Comparison of ENCODE assay signal across 8 cellular contexts in genomic region chr6:710601-711571, GRCh38. TPM values are rescaled to one million over a fixed set of nuclear protein-coding genes. Genes with fewer than 3 reads are reported as not detected.
DNase-seq lines count a peak whose midpoint lies in the region; ATAC-seq and TF ChIP-seq lines count a peak whose summit lies in the region.

No MANE protein-coding gene starts in this region.

- TF ChIP-seq CTCF in brain (conservative IDR thresholded peaks at IDR 0.05) = no peak

- no peaks in the 10 kb centered on the region for H3K36me3 Mint-ChIP-seq in T-helper 2 cell treated with Interferon-gamma antibody and Interleukin-4, amounts not matched to agents 5 μg/mL and 100 μg/mL, for 36 hours (ENCODE audit: low read depth)
- H3K36me3 Mint-ChIP-seq in brain = no peaks in the 10 kb centered on the region

- peak; percentile 71 for DNase-seq in COR-L47 (lab: John Stamatoyannopoulos, UW)
- peak; percentile 57 for DNase-seq in T-helper 2 cell treated with Interferon-gamma antibody and Interleukin-4, amounts not matched to agents 5 μg/mL and 100 μg/mL, for 36 hours (ENCODE audit: low spot score)
- DNase-seq in NCI-H1105 (lab: John Stamatoyannopoulos, UW) = no peak

- H3K9me3 ChIP-seq in iPS-18c (ENCODE audit: control insufficient read depth, insufficient read depth, low read length) = no peaks in the 10 kb centered on the region
- H3K9me3 ChIP-seq in skeletal muscle satellite cell (replicated peaks; ENCODE audit: low read length) = no peaks in the 10 kb centered on the region

- peak overlapping the region; percentile 99 for H3K4me3 Mint-ChIP-seq in T-helper 2 cell treated with Interferon-gamma antibody and Interleukin-4, amounts not matched to agents 5 μg/mL and 100 μg/mL, for 36 hours
- peak overlapping the region; percentile 82 to 89 (median 88) for H3K4me3 Mint-ChIP-seq in brain

- peaks cover 7% of the 10 kb centered on the region for H3K4me1 ChIP-seq in skeletal muscle satellite cell (ENCODE audit: control insufficient read depth, insufficient read depth, low read length)

- H3K27ac Mint-ChIP-seq in T-helper 2 cell treated with Interferon-gamma antibody and Interleukin-4, amounts not matched to agents 5 μg/mL and 100 μg/mL, for 36 hours = peak overlapping the region; percentile 99
- H3K27ac Mint-ChIP-seq in brain = peak overlapping the region; percentile 60 to 90 (median 67)

- peak overlapping the region; percentile 92 for H3K4me2 ChIP-seq in skeletal muscle satellite cell (ENCODE audit: low read length)

- H3K4me3 ChIP-seq in iPS-18c (ENCODE audit: insufficient read depth, low read depth, low read length) = peak overlapping the region; percentile 58
- peak overlapping the region; percentile 72 for H3K4me3 ChIP-seq in skeletal muscle satellite cell (ENCODE audit: low read length)

- H3K27me3 Mint-ChIP-seq in T-helper 2 cell treated with Interferon-gamma antibody and Interleukin-4, amounts not matched to agents 5 μg/mL and 100 μg/mL, for 36 hours (ENCODE audit: low read depth) = peaks cover 4% of the 10 kb centered on the region
- H3K27me3 Mint-ChIP-seq in brain = peaks cover 28% of the 10 kb centered on the region

- H3K36me3 ChIP-seq in skeletal muscle satellite cell (ENCODE audit: insufficient read depth, low read length) = no peaks in the 10 kb centered on the region

- peak; percentile 82 for ATAC-seq in GM19452 (IDR thresholded peaks at IDR 0.05; ENCODE audit: unreplicated experiment)
- peak; percentile 87 for ATAC-seq in HG03571 (IDR thresholded peaks at IDR 0.05; ENCODE audit: unreplicated experiment)

- H3K27me3 ChIP-seq in skeletal muscle satellite cell (ENCODE audit: control insufficient read depth, insufficient read depth, low read length) = peaks cover 4% of the 10 kb centered on the region

- peak overlapping the region; percentile 78 for H3K9ac ChIP-seq in skeletal muscle satellite cell (ENCODE audit: low read depth, low read length)

- no peaks in the 10 kb centered on the region for H3K9me3 Mint-ChIP-seq in T-helper 2 cell treated with Interferon-gamma antibody and Interleukin-4, amounts not matched to agents 5 μg/mL and 100 μg/mL, for 36 hours
- H3K9me3 Mint-ChIP-seq in brain = peaks cover 0 to 6% (median 0%) of the 10 kb centered on the region in 5 experiments

- H3K4me1 Mint-ChIP-seq in T-helper 2 cell treated with Interferon-gamma antibody and Interleukin-4, amounts not matched to agents 5 μg/mL and 100 μg/mL, for 36 hours (ENCODE audit: low read depth) = peaks cover 40% of the 10 kb centered on the region
- H3K4me1 Mint-ChIP-seq in brain = peaks cover 22% of the 10 kb centered on the region

RNA-seq across cellular contexts. Expression of gene EXOC2, which starts 17.9 kb away (rescaled TPM):
- polyA plus RNA-seq in brain (ENCODE audit: insufficient read depth, low read depth, low replicate concordance) = 18.4 TPM
- total RNA-seq in skeletal muscle satellite cell (2012; rRNA removed) = 17.7 and 18.8 TPM in 2 replicates

RNA-seq across cellular contexts. Expression of gene HUS1B, which starts 54.0 kb away (rescaled TPM):
- polyA plus RNA-seq in brain (ENCODE audit: insufficient read depth, low read depth, low replicate concordance) = not detected
- total RNA-seq in skeletal muscle satellite cell (2012; rRNA removed) = 0.22 and 1.0 TPM in 2 replicates
